Comparison of ENCODE assay signal across 9 cellular contexts in genomic region chrX:44872319-44872816, GRCh38. TPM values are rescaled to one million over a fixed set of nuclear protein-coding genes. Genes with fewer than 3 reads are reported as not detected.
DNase-seq lines count a peak whose midpoint lies in the region; ATAC-seq and TF ChIP-seq lines count a peak whose summit lies in the region.
"Had no signal": no experiment of that assay in that cellular context is flagged by ENCODE, and none has a peak within 500 bp of the region (broad histone marks: within the 10 kb centered on the region; RNA-seq: fewer than 3 reads in every experiment).

No MANE protein-coding gene starts in this region.

- H3K4me2 ChIP-seq in H9 (ENCODE audit: insufficient read depth, insufficient read length, low read length) (peak overlapping the region; percentile 62), MM.1S (ENCODE audit: low read depth, low read length) (peak overlapping the region; percentile 66; the same call in 1 of the 2 replicates)

- H2AK5ac ChIP-seq in H9 (ENCODE audit: insufficient read length, low read length) = no peak overlapping the region

- H3K4me1 ChIP-seq in H9 (ENCODE audit: insufficient read depth, low read length) = no peaks in the 10 kb centered on the region
- H3K4me1 ChIP-seq in MM.1S (ENCODE audit: low read length) = no peaks in the 10 kb centered on the region

- H3K79me2 ChIP-seq in H9 (ENCODE audit: insufficient read depth, low read length) (peaks cover 7% of the 10 kb centered on the region; the same call in 1 of the 2 replicates), MM.1S (ENCODE audit: low read length) (peaks cover 54% of the 10 kb centered on the region)

- no peaks in the 10 kb centered on the region for H3K9me2 ChIP-seq in MM.1S (replicated peaks; ENCODE audit: insufficient read depth, low read length)

- H4K20me1 ChIP-seq in H9 (ENCODE audit: control insufficient read depth, insufficient read depth, insufficient read length) (no peaks in the 10 kb centered on the region), MM.1S (ENCODE audit: insufficient read depth, low read length) (no peaks in the 10 kb centered on the region)

- no peaks in the 10 kb centered on the region for H3K79me1 ChIP-seq in H9 (ENCODE audit: insufficient read depth, low read depth, low read length, poor library complexity, severe bottlenecking)

- peak overlapping the region; percentile 60 for H3K9ac ChIP-seq in H9 (ENCODE audit: extremely low read depth, insufficient read length, low read length)
- H3K9ac ChIP-seq in MM.1S (ENCODE audit: low read length) = peak overlapping the region; percentile 91

- ATAC-seq in Right ventricle myocardium inferior = peak; percentile 36

- DNase-seq in NCI-H2081 (lab: John Stamatoyannopoulos, UW) = peak; percentile 3 to 37
- no peak for DNase-seq in NCI-H2081 treated with DMSO at 0.1 percent for 48 hours (lab: John Stamatoyannopoulos, UW)
- no peak for DNase-seq in H9
- DNase-seq in MM.1S = no peak
- DNase-seq in activated naive CD4-positive, alpha-beta T cell (lab: John Stamatoyannopoulos, UW) = peak in 3 of 4 experiments; percentile 19 to 62 (median 25)
- peak; percentile 71 for DNase-seq in Right ventricle myocardium inferior (ENCODE audit: missing footprints)
- DNase-seq in progenitor cell of endocrine pancreas (ENCODE audit: low spot score, unreplicated experiment) = peak; percentile 42
- DNase-seq in cerebellar cortex (ENCODE audit: low spot score) = no peak

- H2BK15ac ChIP-seq in H9 (ENCODE audit: low read depth, low read length) = no peak overlapping the region

- H2AFZ ChIP-seq in H9 (ENCODE audit: low read length) (no peak overlapping the region), MM.1S (ENCODE audit: low read length) (peak overlapping the region; percentile 67)

- H3K4me1 Mint-ChIP-seq in H9 = peaks cover 4 to 10% of the 10 kb centered on the region in 2 experiments
- peaks cover 7% of the 10 kb centered on the region for H3K4me1 Mint-ChIP-seq in progenitor cell of endocrine pancreas (ENCODE audit: low read depth)

- H3K4me3 Mint-ChIP-seq in H9 = peak overlapping the region; percentile 86 to 95
- peak overlapping the region; percentile 96 for H3K4me3 Mint-ChIP-seq in progenitor cell of endocrine pancreas (ENCODE audit: low read depth)

- intact Hi-C loops in Right ventricle myocardium inferior (cut with DNase I) = loop anchor here (2.0 to 10.0 kb wide), 3 partner anchors 72 to 314 kb away; no protein-coding TSS in a partner anchor

- no peak for TF ChIP-seq CTCF in H9 (conservative IDR thresholded peaks at IDR 0.05)
- no peak for TF ChIP-seq CTCF in MM.1S (IDR thresholded peaks at IDR 0.05; ENCODE audit: low read length)
- TF ChIP-seq CTCF in progenitor cell of endocrine pancreas (IDR thresholded peaks at IDR 0.05; ENCODE audit: unreplicated experiment) = no peak

- no peak overlapping the region for H2BK120ac ChIP-seq in H9 (ENCODE audit: low read depth, low read length, poor library complexity, severe bottlenecking)

- no peaks in the 10 kb centered on the region for H3K27me3 ChIP-seq in H9 (ENCODE audit: insufficient read depth, low read length)
- no peaks in the 10 kb centered on the region for H3K27me3 ChIP-seq in MM.1S (replicated peaks; ENCODE audit: insufficient read depth, low read length)

- H3T11ph ChIP-seq in H9 (ENCODE audit: low read length) = no peak overlapping the region

- H3K36me3 Mint-ChIP-seq in H9 (ENCODE audit: insufficient read depth in 1 of 3, low read depth in 3 of 3) (peaks cover 4 to 9% (median 8%) of the 10 kb centered on the region in 3 experiments), progenitor cell of endocrine pancreas (ENCODE audit: insufficient read depth) (peaks cover 3% of the 10 kb centered on the region)

- H3K27ac ChIP-seq in H9 (ENCODE audit: insufficient read length, low read depth, low read length) = no peak overlapping the region
- H3K27ac ChIP-seq in MM.1S (ENCODE audit: low read length) = peak overlapping the region; percentile 85; the same call in 1 of the 2 replicates

- H4K91ac ChIP-seq in H9 (ENCODE audit: insufficient read length, low read depth, low read length) = no peak overlapping the region

- peak overlapping the region; percentile 85 for H3K4me3 ChIP-seq in MM.1S (ENCODE audit: low read length)

- no peak overlapping the region for H2BK20ac ChIP-seq in H9 (ENCODE audit: low read depth, low read length, poor library complexity, severe bottlenecking)

- H4K8ac ChIP-seq in H9 (replicated peaks; ENCODE audit: insufficient read length, low read depth, low read length) = no peak overlapping the region

- no peak overlapping the region for H4K5ac ChIP-seq in H9 (ENCODE audit: insufficient read length, low read depth, low read length)

- peaks cover 10% of the 10 kb centered on the region; the same call in 1 of the 2 replicates for H3F3A ChIP-seq in MM.1S (ENCODE audit: insufficient read depth, low read length)

- no peak overlapping the region for H2BK12ac ChIP-seq in H9 (ENCODE audit: insufficient read length, low read depth, low read length)

- H3K9me3 ChIP-seq in H9 (ENCODE audit: control insufficient read depth, low read depth, low read length) (peaks cover 16% of the 10 kb centered on the region), MM.1S (replicated peaks; ENCODE audit: insufficient read depth, low read length) (no peaks in the 10 kb centered on the region)

- peak overlapping the region; percentile 93 to 96 (median 94); a peak in 5 of 7 replicates for H3K27ac Mint-ChIP-seq in H9
- peak overlapping the region; percentile 96 for H3K27ac Mint-ChIP-seq in progenitor cell of endocrine pancreas

- H3K23ac ChIP-seq in H9 (ENCODE audit: insufficient read length, low read depth, low read length) = no peak overlapping the region

- H3K4ac ChIP-seq in H9 (ENCODE audit: low read depth, low read length) = no peak overlapping the region

- H3K14ac ChIP-seq in H9 (ENCODE audit: insufficient read depth, low read length) = 0 out of 2 replicates have a peak overlapping the region, but pooled peaks have one; percentile 32

- no peaks in the 10 kb centered on the region for H3K23me2 ChIP-seq in H9 (ENCODE audit: insufficient read length, low read depth, low read length, poor library complexity, severe bottlenecking)

- no peak overlapping the region for H2BK5ac ChIP-seq in H9 (ENCODE audit: insufficient read length, low read length)

- WGBS in H9 (ENCODE audit: extremely low coverage, insufficient read length, low lambda C conversion rate) = no CpG with 5 or more reads among the region's 57 CpGs

- H3K27me3 Mint-ChIP-seq in H9 (ENCODE audit: low read depth) = no peaks in the 10 kb centered on the region
- no peaks in the 10 kb centered on the region for H3K27me3 Mint-ChIP-seq in progenitor cell of endocrine pancreas

- H3K56ac ChIP-seq in H9 (ENCODE audit: insufficient read length, low read depth, low read length) = no peak overlapping the region

- H3K36me3 ChIP-seq in MM.1S (replicated peaks; ENCODE audit: insufficient read depth, low read length) = no peaks in the 10 kb centered on the region

- H3K18ac ChIP-seq in H9 (ENCODE audit: insufficient read length, low read depth, low read length) = no peak overlapping the region

- peaks cover 36 to 56% of the 10 kb centered on the region in 2 experiments for H3K9me3 Mint-ChIP-seq in H9
- peaks cover 8% of the 10 kb centered on the region for H3K9me3 Mint-ChIP-seq in progenitor cell of endocrine pancreas (ENCODE audit: low read depth)

RNA-seq across cellular contexts. Expression of gene KDM6A, which starts 0.6 kb away (rescaled TPM):
- total RNA-seq in H9 (2021) (41.1 and 42.8 TPM in 2 replicates), Right ventricle myocardium inferior (13.5 TPM), progenitor cell of endocrine pancreas (102 and 112 TPM in 2 replicates)

RNA-seq across cellular contexts. Expression of gene DUSP21, which starts 28.5 kb away (rescaled TPM):
- total RNA-seq in H9 (2021) = not detected in 2 replicates
- not detected for total RNA-seq in Right ventricle myocardium inferior
- total RNA-seq in progenitor cell of endocrine pancreas = not detected in 2 replicates
- total RNA-seq: Daoy had no signal

Comparison
In these comparisons a context has a peak if more than half of its experiments do, and no peak if none do; other contexts are left out.
1. DNase-seq: peak in NCI-H2081 (2 of 2), activated naive CD4-positive, alpha-beta T cell (3 of 4), Right ventricle myocardium inferior (single experiment) and progenitor cell of endocrine pancreas (single experiment); none in NCI-H2081 treated with DMSO at 0.1 percent for 48 hours (single experiment), H9 (single experiment), MM.1S (single experiment) and cerebellar cortex (single experiment).